12 cellular contexts compared by ENCODE assay signal in the genomic region with DNA sequence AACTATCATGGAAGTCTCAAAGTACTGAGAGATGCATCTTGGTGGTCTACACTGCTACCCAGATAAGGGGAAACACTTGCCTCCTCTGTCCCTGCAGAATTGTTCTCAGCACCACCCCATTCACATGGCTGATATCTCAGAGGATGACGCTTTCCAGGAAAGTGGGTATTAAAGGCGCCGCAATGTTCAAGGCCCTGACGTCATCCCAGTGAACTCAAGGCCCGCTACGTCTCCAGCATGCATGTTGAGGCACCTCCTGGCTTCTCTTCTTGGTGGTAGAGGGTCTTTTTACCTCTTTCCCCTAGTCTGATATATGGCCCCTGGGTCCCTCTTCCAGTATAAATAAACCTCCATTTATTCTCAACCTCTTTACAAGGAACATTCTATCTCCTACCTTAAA. TPM values are rescaled to one million over a fixed set of nuclear protein-coding genes. Genes with fewer than 3 reads are reported as not detected.
"Had no signal": no experiment of that assay in that cellular context is flagged by ENCODE, and none has a peak within 500 bp of the region (broad histone marks: within the 10 kb centered on the region; RNA-seq: fewer than 3 reads in every experiment).

No MANE protein-coding gene starts in this region.

- H3K27ac ChIP-seq: GM23248 had no signal

- DNase-seq: GM23248, GOT3, H7, H9, HCEC 1CT, HFFc6 had no signal

- H3K4me3 ChIP-seq: GM23248, GM23338, HAP-1 had no signal

- FAIRE-seq: H1, H54 had no signal

- H3K4me1 ChIP-seq: HAP-1 had no signal

- H3K9me3 ChIP-seq: HAP-1 had no signal

- ATAC-seq: GM23338, HCT116 had no signal

- H3K4me2 ChIP-seq: GM23338 had no signal

- H3K36me3 ChIP-seq: HAP-1 had no signal

- H3K9ac ChIP-seq: GM23248 had no signal

- H2AFZ ChIP-seq: GM23248, GM23338 had no signal

RNA-seq across cellular contexts. Expression of gene OR1A1, which starts 1.0 kb away (rescaled TPM):
- total RNA-seq: GM23248, GM23338, H1, H4, H7, H9, HFFc6 had no signal
- polyA plus RNA-seq: GM23248, GM23338, H1 had no signal

RNA-seq across cellular contexts. Expression of gene OR1A2, which starts 11.2 kb away (rescaled TPM):
- total RNA-seq: GM23248, GM23338, H1, H4, H7, H9, HFFc6 had no signal
- polyA plus RNA-seq: GM23248, GM23338, H1 had no signal
